8 cellular contexts compared by ENCODE assay signal in the genomic region with DNA sequence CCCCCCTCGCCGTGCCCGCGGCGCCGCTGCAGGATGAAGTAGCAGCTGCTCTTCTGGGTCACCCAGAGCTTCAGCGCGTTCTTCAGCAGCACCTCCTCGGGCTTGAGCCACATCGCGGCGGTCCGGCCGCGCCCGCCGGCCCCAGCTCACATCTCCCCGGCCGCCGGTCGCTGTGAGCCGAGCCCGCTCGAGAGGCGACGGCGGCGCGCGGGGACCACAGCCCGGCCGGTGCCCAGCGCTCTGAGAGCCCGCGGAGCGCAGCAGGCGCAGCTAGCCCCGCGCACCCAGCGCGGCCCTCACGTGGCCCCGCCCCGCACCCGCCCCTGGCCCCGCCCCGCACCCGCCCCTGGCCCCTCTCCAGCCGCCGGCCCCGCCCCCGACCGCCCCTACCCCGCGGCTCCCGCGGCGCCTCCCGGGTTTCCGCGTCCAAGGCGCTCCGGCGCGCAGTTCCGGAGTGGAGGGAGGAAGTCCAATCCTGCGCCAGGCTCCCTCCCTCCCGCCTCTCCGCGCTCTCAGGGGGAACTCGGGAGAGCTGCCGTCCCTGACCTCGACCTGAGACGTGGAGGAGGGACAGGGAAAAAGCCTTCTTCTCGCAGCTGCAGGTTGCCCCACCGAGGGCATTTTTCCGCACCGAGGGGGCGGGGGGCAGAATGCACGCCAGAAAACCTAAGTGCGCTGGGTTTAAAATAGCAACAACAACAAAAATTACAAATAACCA. TPM values are rescaled to one million over a fixed set of nuclear protein-coding genes. Genes with fewer than 3 reads are reported as not detected.
DNase-seq lines count a peak whose midpoint lies in the region; ATAC-seq and TF ChIP-seq lines count a peak whose summit lies in the region.

TBC1D8 (minus strand) TSS at position 242 of the 718 bp plus-strand sequence; CDS start at position 113, 129 bp downstream.

- H3K4me3 Mint-ChIP-seq in CD4-positive, CD25-positive, alpha-beta regulatory T cell, result peak within 1 kb of the TSS; percentile 84 to 93 (median 88)
- H3K4me3 Mint-ChIP-seq in activated T-cell treated with anti-CD3 and anti-CD28 coated beads, Interleukin-2, amount 50 U/mL, for 72 hours, result peak within 1 kb of the TSS; percentile 78 to 86

- H3K4me1 ChIP-seq in CD4-positive, CD25-positive, alpha-beta regulatory T cell (ENCODE audit: control insufficient read depth, insufficient read depth, low read length, poor library complexity, severe bottlenecking), result peaks cover 24% of the 10 kb centered on the region
- H3K4me1 ChIP-seq in OCI-LY7 (ENCODE audit: insufficient read depth, low read length, poor library complexity, severe bottlenecking) (peaks cover 6% of the 10 kb centered on the region), mucosa of stomach (ENCODE audit: control insufficient read depth, insufficient read depth, low read length) (peaks cover 46% of the 10 kb centered on the region)

- no peaks in the 10 kb centered on the region for H3K79me2 ChIP-seq in OCI-LY7 (ENCODE audit: insufficient read depth, low read depth, low read length)

- CTCF ChIA-PET in OCI-LY7 (lab: Charles Lee; ENCODE audit: unreplicated experiment), result no interaction called here

- H3K36me3 Mint-ChIP-seq in CD4-positive, CD25-positive, alpha-beta regulatory T cell, result no peaks in the 10 kb centered on the region
- no peaks in the 10 kb centered on the region for H3K36me3 Mint-ChIP-seq in activated T-cell treated with anti-CD3 and anti-CD28 coated beads, Interleukin-2, amount 50 U/mL, for 72 hours (ENCODE audit: insufficient read depth in 2 of 2)

- POLR2A ChIA-PET in OCI-LY7 (lab: Charles Lee), result interaction anchor here (0.8 kb wide), 1 partner anchor 220 kb away, joined by 3 read pairs; no protein-coding TSS in a partner anchor

- peak within 1 kb of the TSS; percentile 85 for H3K9ac ChIP-seq in mucosa of stomach (ENCODE audit: low read length)

- H4K20me1 ChIP-seq in OCI-LY7 (ENCODE audit: insufficient read depth, low read length), result no peaks in the 10 kb centered on the region

- H3K27ac Mint-ChIP-seq in CD4-positive, CD25-positive, alpha-beta regulatory T cell, result peak within 1 kb of the TSS in 2 of 3 donors; percentile 75 to 82
- H3K27ac Mint-ChIP-seq in activated T-cell treated with anti-CD3 and anti-CD28 coated beads, Interleukin-2, amount 50 U/mL, for 72 hours, result no peak within 1 kb of the TSS

- intact Hi-C loops in OCI-LY7 (cut with micrococcal nuclease; ENCODE audit: unreplicated experiment), result loop anchor here (5.0 kb wide), 1 partner anchor 539 kb away; no protein-coding TSS in a partner anchor

- H3K9me2 ChIP-seq in OCI-LY7 (ENCODE audit: insufficient read depth, low read length), result no peaks in the 10 kb centered on the region

- no peak within 1 kb of the TSS for H3K27ac ChIP-seq in CD4-positive, CD25-positive, alpha-beta regulatory T cell (ENCODE audit: insufficient read depth, low read length, poor library complexity, severe bottlenecking)
- H3K27ac ChIP-seq in HL-60 (replicated peaks) (peak within 1 kb of the TSS; percentile 45), OCI-LY7 (ENCODE audit: low read depth, low read length, poor library complexity, severe bottlenecking) (no peak within 1 kb of the TSS)

- peak within 1 kb of the TSS; percentile 70 for H3K4me2 ChIP-seq in OCI-LY7 (ENCODE audit: low read length)

- TF ChIP-seq CTCF in HL-60 (IDR thresholded peaks at IDR 0.05; ENCODE audit: insufficient read depth, low read length) (no peak), OCI-LY7 (conservative IDR thresholded peaks at IDR 0.05; ENCODE audit: low read length) (no peak)

- H3K36me3 ChIP-seq in CD4-positive, CD25-positive, alpha-beta regulatory T cell (ENCODE audit: control insufficient read depth, insufficient read depth, low read length), result no peaks in the 10 kb centered on the region
- H3K36me3 ChIP-seq in OCI-LY7 (ENCODE audit: insufficient read depth, low read length) (no peaks in the 10 kb centered on the region), mucosa of stomach (ENCODE audit: control insufficient read depth, insufficient read depth, low read length) (no peaks in the 10 kb centered on the region)

- peak within 1 kb of the TSS; percentile 67 for H3K4me3 ChIP-seq in CD4-positive, CD25-positive, alpha-beta regulatory T cell (ENCODE audit: low read depth, low read length)
- H3K4me3 ChIP-seq in HL-60 (replicated peaks; ENCODE audit: insufficient read depth, low read length) (peak within 1 kb of the TSS; percentile 76), OCI-LY7 (ENCODE audit: low read depth, low read length, poor library complexity, severe bottlenecking) (peak within 1 kb of the TSS; percentile 68), mucosa of stomach (ENCODE audit: low read length) (peak within 1 kb of the TSS; percentile 71)

- no TSS peak for BruUV-seq in OCI-LY7 (replicated peaks; lab: Mats Ljungman, UMichigan)

- peak within 1 kb of the TSS; percentile 27; the same call in 1 of the 2 replicates for H2AFZ ChIP-seq in OCI-LY7 (ENCODE audit: low read length)

- H3K27me3 ChIP-seq in CD4-positive, CD25-positive, alpha-beta regulatory T cell (ENCODE audit: control insufficient read depth, insufficient read depth, low read length), result peaks cover 13% of the 10 kb centered on the region
- no peaks in the 10 kb centered on the region for H3K27me3 ChIP-seq in HL-60 (ENCODE audit: insufficient read depth, poor library complexity, severe bottlenecking)
- no peaks in the 10 kb centered on the region for H3K27me3 ChIP-seq in mucosa of stomach (ENCODE audit: control insufficient read depth, insufficient read depth, low read length)

- H3K27me3 Mint-ChIP-seq in CD4-positive, CD25-positive, alpha-beta regulatory T cell, result peaks cover 59% of the 10 kb centered on the region
- H3K27me3 Mint-ChIP-seq in activated T-cell treated with anti-CD3 and anti-CD28 coated beads, Interleukin-2, amount 50 U/mL, for 72 hours (ENCODE audit: low read depth), result peaks cover 59% of the 10 kb centered on the region

- ATAC-seq in CD4-positive, CD25-positive, alpha-beta regulatory T cell (ENCODE audit: low read depth in 2 of 2), result peak; percentile 68 to 80
- ATAC-seq in GM19438 (IDR thresholded peaks at IDR 0.05; ENCODE audit: low read depth, unreplicated experiment) (peak; percentile 76), esophagus mucosa (peak; percentile 87)
- peak; percentile 92 to 93 for ATAC-seq in activated T-cell treated with anti-CD3 and anti-CD28 coated beads, Interleukin-2, amount 50 U/mL, for 72 hours (replicated peaks in 1 of 2)

- DNase-seq in CD4-positive, CD25-positive, alpha-beta regulatory T cell, result peak; percentile 39 to 55 (median 53)
- DNase-seq in HL-60 (ENCODE audit: low read depth in 1 of 2, low spot score in 1 of 2) (peak; percentile 73 to 76), OCI-LY7 (ENCODE audit: low spot score) (peak; percentile 37)
- DNase-seq in activated T-cell treated with anti-CD3 and anti-CD28 coated beads, Interleukin-2, amount 50 U/mL, for 72 hours, result peak; percentile 65 to 72
- DNase-seq in stimulated activated CD8-positive, alpha-beta memory T cell treated with anti-CD3 and anti-CD28 coated beads, Interleukin-4, amount 100 ng/mL, for 4 hours (ENCODE audit: low read depth in 2 of 2, low spot score in 1 of 2), result peak; percentile 13 to 29

- H3K9me3 ChIP-seq in CD4-positive, CD25-positive, alpha-beta regulatory T cell (ENCODE audit: control insufficient read depth in 2 of 2, low read length in 2 of 2), result no peaks in the 10 kb centered on the region
- no peaks in the 10 kb centered on the region for H3K9me3 ChIP-seq in OCI-LY7 (ENCODE audit: low read length)
- no peaks in the 10 kb centered on the region for H3K9me3 ChIP-seq in mucosa of stomach (ENCODE audit: control insufficient read depth, low read length)

- no peaks in the 10 kb centered on the region for H3K9me3 Mint-ChIP-seq in CD4-positive, CD25-positive, alpha-beta regulatory T cell
- H3K9me3 Mint-ChIP-seq in activated T-cell treated with anti-CD3 and anti-CD28 coated beads, Interleukin-2, amount 50 U/mL, for 72 hours, result no peaks in the 10 kb centered on the region

- H3K4me1 Mint-ChIP-seq in CD4-positive, CD25-positive, alpha-beta regulatory T cell, result peaks cover 12 to 32% (median 21%) of the 10 kb centered on the region in 4 donors
- peaks cover 23% of the 10 kb centered on the region for H3K4me1 Mint-ChIP-seq in activated T-cell treated with anti-CD3 and anti-CD28 coated beads, Interleukin-2, amount 50 U/mL, for 72 hours (ENCODE audit: low read depth)

RNA-seq across cellular contexts. Expression of gene TBC1D8, which starts in this region (rescaled TPM):
- total RNA-seq in CD4-positive, CD25-positive, alpha-beta regulatory T cell, result 1.0 TPM
- polyA plus RNA-seq in CD4-positive, CD25-positive, alpha-beta regulatory T cell, result 1 to 10 TPM in 1 of 4 donors, under 1 TPM in 3; 0.48 to 1.1 (median 0.73) TPM
- 0.03 and 0.22 TPM in 2 replicates for total RNA-seq in OCI-LY7 (2014; rRNA removed; shearing (Covaris generic))
- total RNA-seq in OCI-LY7 (2022), result 0.49 and 1.7 TPM in 2 replicates
- 1 to 10 TPM; 5.2 to 8.3 TPM for total RNA-seq in activated T-cell treated with anti-CD3 and anti-CD28 coated beads, Interleukin-2, amount 50 U/mL, for 72 hours
- total RNA-seq in esophagus mucosa, result 17.8 TPM

Comparison
In these comparisons a context has a peak if more than half of its experiments do, and no peak if none do; other contexts are left out.
1. DNase-seq: peak in every context shown above with its lines; median percentile 74 in HL-60; 68 in activated T-cell treated with anti-CD3 and anti-CD28 coated beads, Interleukin-2, amount 50 U/mL, for 72 hours; 53 in CD4-positive, CD25-positive, alpha-beta regulatory T cell; 37 in OCI-LY7; 21 in stimulated activated CD8-positive, alpha-beta memory T cell treated with anti-CD3 and anti-CD28 coated beads, Interleukin-4, amount 100 ng/mL, for 4 hours.